In genomic region chr1:118988186-118989005, GRCh38 we compare ENCODE assay signal across 9 cellular contexts. TPM values are rescaled to one million over a fixed set of nuclear protein-coding genes. Genes with fewer than 3 reads are reported as not detected.
DNase-seq lines count a peak whose midpoint lies in the region; ATAC-seq, FAIRE-seq and TF ChIP-seq lines count a peak whose summit lies in the region.
"Had no signal": no experiment of that assay in that cellular context is flagged by ENCODE, and none has a peak within 500 bp of the region (broad histone marks: within the 10 kb centered on the region; RNA-seq: fewer than 3 reads in every experiment).

TSS of gene TBX15 (minus strand) at chr1:118988343. CDS start at chr1:118987795, 548 bp downstream.

- DNase-seq in H9 = peak; percentile 90
- no peak for DNase-seq in K562 (ENCODE audit: extremely low read depth in 1 of 4, low spot score in 3 of 4)
- DNase-seq in smooth muscle cell (lab: John Stamatoyannopoulos, UW; ENCODE audit: unreplicated experiment) = no peak
- no peak for DNase-seq in dermis blood vessel endothelial cell
- DNase-seq in AG08396 (ENCODE audit: low spot score) = no peak
- no peak for DNase-seq in NOMO-1 treated with dmso at 0.1 percent for 144 hours (lab: John Stamatoyannopoulos, UW; ENCODE audit: unreplicated experiment)
- DNase-seq: SW 1271 had no signal

- TF ChIP-seq CTCF in H9 (conservative IDR thresholded peaks at IDR 0.05) (no peak), K562 (IDR thresholded peaks at IDR 0.05 in 2 of 3, conservative IDR thresholded peaks at IDR 0.05 in 1 of 3; ENCODE audit: insufficient read depth in 2 of 3, low read depth in 1 of 3, low read length in 3 of 3) (no peak), smooth muscle cell (IDR thresholded peaks at IDR 0.05; ENCODE audit: borderline replicate concordance, insufficient read depth, poor library complexity, severe bottlenecking) (no peak)

- peaks cover 2 to 13% of the 10 kb centered on the region in 2 experiments for H3K9me3 Mint-ChIP-seq in H9

- no peak for FAIRE-seq in K562 (lab: Jason Lieb, UNC)

- peak within 1 kb of the TSS; percentile 67 for H3K4me2 ChIP-seq in H9 (ENCODE audit: insufficient read depth, insufficient read length, low read length)
- H3K4me2 ChIP-seq in K562 (ENCODE audit: insufficient read depth, low read length) = peak within 1 kb of the TSS; percentile 45
- peak within 1 kb of the TSS; percentile 83 for H3K4me2 ChIP-seq in smooth muscle cell

- no peak within 1 kb of the TSS for H3K23ac ChIP-seq in H9 (ENCODE audit: insufficient read length, low read depth, low read length)

- no peak within 1 kb of the TSS for H4K8ac ChIP-seq in H9 (replicated peaks; ENCODE audit: insufficient read length, low read depth, low read length)

- H3K4me3 ChIP-seq in K562 = peak within 1 kb of the TSS; percentile 29
- peak within 1 kb of the TSS; percentile 59 for H3K4me3 ChIP-seq in iPS-20b (ENCODE audit: low read length)
- peak within 1 kb of the TSS; percentile 55 for H3K4me3 ChIP-seq in smooth muscle cell

- no peaks in the 10 kb centered on the region for H3K9me1 ChIP-seq in K562 (ENCODE audit: control insufficient read depth, insufficient read depth, low read length)

- H3K4me1 ChIP-seq in H9 (ENCODE audit: insufficient read depth, low read length) = peaks cover 6% of the 10 kb centered on the region
- H3K4me1 ChIP-seq in K562 (replicated peaks in 1 of 2; ENCODE audit: control insufficient read depth in 2 of 2, insufficient read depth in 2 of 2, low read length in 2 of 2) = peaks cover 0 to 27% of the 10 kb centered on the region in 2 experiments; a peak in 3 of 5 replicates
- H3K4me1 ChIP-seq in iPS-20b (ENCODE audit: insufficient read depth, low read length) = peaks cover 30% of the 10 kb centered on the region
- H3K4me1 ChIP-seq in smooth muscle cell (ENCODE audit: low read depth) = peaks cover 6% of the 10 kb centered on the region

- no peak within 1 kb of the TSS for H3K4ac ChIP-seq in H9 (ENCODE audit: low read depth, low read length)

- H3K27ac ChIP-seq in H9 (ENCODE audit: insufficient read length, low read depth, low read length) (no peak within 1 kb of the TSS), K562 (ENCODE audit: extremely low read depth, low read depth, low read length) (peak within 1 kb of the TSS; percentile 42; the same call in 1 of the 3 replicates), iPS-20b (ENCODE audit: low read length) (no peak within 1 kb of the TSS), smooth muscle cell (ENCODE audit: low read depth) (peak within 1 kb of the TSS; percentile 17)

- H2BK15ac ChIP-seq in H9 (ENCODE audit: low read depth, low read length) = no peak within 1 kb of the TSS

- H3T11ph ChIP-seq in H9 (ENCODE audit: low read length) = no peak within 1 kb of the TSS

- H3K9me3 ChIP-seq in H9 (ENCODE audit: control insufficient read depth, low read depth, low read length) (no peaks in the 10 kb centered on the region), K562 (replicated peaks; ENCODE audit: control insufficient read depth, insufficient read depth, low read depth, low read length) (no peaks in the 10 kb centered on the region), iPS-20b (ENCODE audit: insufficient read depth, low read depth, low read length) (no peaks in the 10 kb centered on the region; the same call in 1 of the 2 replicates), smooth muscle cell (replicated peaks; ENCODE audit: low read depth) (no peaks in the 10 kb centered on the region)

- WGBS in H9 (ENCODE audit: extremely low coverage, insufficient read length, low lambda C conversion rate) = no CpG with 5 or more reads among the region's 31 CpGs
- WGBS in K562 (ENCODE audit: insufficient coverage, low coverage, missing lambda C conversion rate) = 18% methylated on average over 26 of the region's 31 CpGs
- WGBS in smooth muscle cell (ENCODE audit: low lambda C conversion rate) = 7% methylated on average over 31 of the region's 31 CpGs

- H4K91ac ChIP-seq in H9 (ENCODE audit: insufficient read length, low read depth, low read length) = no peak within 1 kb of the TSS

- no peak within 1 kb of the TSS for H2BK5ac ChIP-seq in H9 (ENCODE audit: insufficient read length, low read length)

- TF ChIP-seq POLR2A in K562 (conservative IDR thresholded peaks at IDR 0.05) = no peak

- H2AK5ac ChIP-seq in H9 (ENCODE audit: insufficient read length, low read length) = no peak within 1 kb of the TSS

- H3K23me2 ChIP-seq in H9 (ENCODE audit: insufficient read length, low read depth, low read length, poor library complexity, severe bottlenecking) = peaks cover 16% of the 10 kb centered on the region

- intact Hi-C loops in K562 (cut with micrococcal nuclease) = loop anchor here (2.0 kb wide), 1 partner anchor 26 kb away; no protein-coding TSS in a partner anchor

- H3K4me1 Mint-ChIP-seq in H9 = peaks cover 56 to 79% of the 10 kb centered on the region in 2 experiments

- H3K18ac ChIP-seq in H9 (ENCODE audit: insufficient read length, low read depth, low read length) = no peak within 1 kb of the TSS

- H3K56ac ChIP-seq in H9 (ENCODE audit: insufficient read length, low read depth, low read length) = no peak within 1 kb of the TSS

- no peaks in the 10 kb centered on the region for H3K79me2 ChIP-seq in H9 (ENCODE audit: insufficient read depth, low read length)
- peaks cover 5% of the 10 kb centered on the region; the same call in 1 of the 3 replicates for H3K79me2 ChIP-seq in K562 (ENCODE audit: control insufficient read depth, insufficient read depth, low read length)
- peaks cover 8% of the 10 kb centered on the region for H3K79me2 ChIP-seq in smooth muscle cell (ENCODE audit: low read depth)

- no peak within 1 kb of the TSS for H2BK12ac ChIP-seq in H9 (ENCODE audit: insufficient read length, low read depth, low read length)

- peaks cover 100% of the 10 kb centered on the region for H3K27me3 Mint-ChIP-seq in H9 (ENCODE audit: low read depth)

- H3F3A ChIP-seq in smooth muscle cell (ENCODE audit: low read depth) = no peaks in the 10 kb centered on the region

- no peak within 1 kb of the TSS for H2BK120ac ChIP-seq in H9 (ENCODE audit: low read depth, low read length, poor library complexity, severe bottlenecking)

- H4K20me1 ChIP-seq in H9 (ENCODE audit: control insufficient read depth, insufficient read depth, insufficient read length) (no peaks in the 10 kb centered on the region), K562 (replicated peaks; ENCODE audit: control insufficient read depth, insufficient read depth, low read length) (no peaks in the 10 kb centered on the region), smooth muscle cell (ENCODE audit: low read depth) (no peaks in the 10 kb centered on the region)

- H3K36me3 ChIP-seq in K562 (ENCODE audit: control insufficient read depth, insufficient read depth, low read length) = no peaks in the 10 kb centered on the region
- H3K36me3 ChIP-seq in iPS-20b (ENCODE audit: insufficient read depth, low read depth, low read length) = no peaks in the 10 kb centered on the region
- H3K36me3 ChIP-seq in smooth muscle cell (ENCODE audit: low read depth) = no peaks in the 10 kb centered on the region

- POLR2A ChIA-PET in K562 (lab: Yijun Ruan, JAX) = interaction anchor here (0.6 kb wide), 1 partner anchor 913 kb away, joined by 3 read pairs; no protein-coding TSS in a partner anchor

- in situ Hi-C loops in K562 (cut with MboI) = no loop called here

- H3K27ac Mint-ChIP-seq in H9 = no peak within 1 kb of the TSS; a peak in 1 of 7 replicates

- H2AFZ ChIP-seq in H9 (ENCODE audit: low read length) (no peak within 1 kb of the TSS), K562 (ENCODE audit: low read depth, low read length) (peak within 1 kb of the TSS; percentile 47; the same call in 1 of the 2 replicates), smooth muscle cell (ENCODE audit: low read depth) (peak within 1 kb of the TSS; percentile 78)

- CTCF ChIA-PET in K562 (lab: Yijun Ruan, JAX; ENCODE audit: low intra/inter-chr PET ratio) = no interaction called here

- no peak for TF ChIP-seq EP300 in K562 (IDR thresholded peaks at IDR 0.05; ENCODE audit: low read length)

- peaks cover 0 to 3% (median 2%) of the 10 kb centered on the region in 3 experiments; a peak in 1 of 7 replicates for H3K36me3 Mint-ChIP-seq in H9 (ENCODE audit: insufficient read depth in 1 of 3, low read depth in 3 of 3)

- H2BK20ac ChIP-seq in H9 (ENCODE audit: low read depth, low read length, poor library complexity, severe bottlenecking) = no peak within 1 kb of the TSS

- no TSS peak for BruUV-seq in K562 (replicated peaks; lab: Mats Ljungman, UMichigan)

- H3K9ac ChIP-seq in H9 (ENCODE audit: extremely low read depth, insufficient read length, low read length) = no peak within 1 kb of the TSS
- H3K9ac ChIP-seq in K562 (ENCODE audit: insufficient read depth in 1 of 2, low read depth in 2 of 2, low read length in 2 of 2) = peak within 1 kb of the TSS; percentile 47 to 80
- H3K9ac ChIP-seq in iPS-20b (ENCODE audit: low read depth, low read length) = peak within 1 kb of the TSS; percentile 64; the same call in 1 of the 2 replicates
- H3K9ac ChIP-seq in smooth muscle cell (ENCODE audit: low read depth) = no peak within 1 kb of the TSS

- H3K4me3 Mint-ChIP-seq in H9 = peak within 1 kb of the TSS; percentile 46 to 85

- no peak for ATAC-seq in K562
- ATAC-seq in GM18868 (IDR thresholded peaks at IDR 0.05; ENCODE audit: unreplicated experiment) = no peak

- no peak within 1 kb of the TSS; the same call in 1 of the 2 replicates for H3K14ac ChIP-seq in H9 (ENCODE audit: insufficient read depth, low read length)

- H3K79me1 ChIP-seq in H9 (ENCODE audit: insufficient read depth, low read depth, low read length, poor library complexity, severe bottlenecking) = no peaks in the 10 kb centered on the region

- no peak within 1 kb of the TSS for H4K5ac ChIP-seq in H9 (ENCODE audit: insufficient read length, low read depth, low read length)

- TF ChIP-seq RAD21 in K562 (CRISPR knock-in tag; conservative IDR thresholded peaks at IDR 0.05 in 1 of 2, IDR thresholded peaks at IDR 0.05 in 1 of 2) = no peak

- H3K27me3 ChIP-seq in H9 (ENCODE audit: insufficient read depth, low read length) (peaks cover 90% of the 10 kb centered on the region), K562 (ENCODE audit: control insufficient read depth in 2 of 2, insufficient read depth in 2 of 2, low read length in 2 of 2) (peaks cover 66 to 98% of the 10 kb centered on the region in 2 experiments), iPS-20b (ENCODE audit: insufficient read depth, low read length) (peaks cover 100% of the 10 kb centered on the region), smooth muscle cell (ENCODE audit: low read depth) (peaks cover 100% of the 10 kb centered on the region)

RNA-seq across cellular contexts. Expression of gene TBX15, which starts in this region (rescaled TPM):
- total RNA-seq in H9 (2021) (0.07 TPM in 1 of 2 replicates, not detected in the other), K562 (2014; rRNA removed) (2.4 and 2.6 TPM in 2 replicates), K562 (2014; rRNA removed; fragmentation: Illumina TruSeq; extraction: Trizol) (1.9 and 2.1 TPM in 2 replicates), K562 (2015; rRNA removed; fragmentation: Illumina TruSeq; extraction: Trizol) (1.7 and 2.1 TPM in 2 replicates), K562 (2021) (2.6 and 2.7 TPM in 2 replicates), smooth muscle cell (3.5 and 7.4 TPM in 2 replicates), dermis blood vessel endothelial cell (not detected in 2 replicates)
- 0.28 and 0.95 TPM in 2 replicates for total RNA-seq in K562 (2011; cell fraction: chromatin; rRNA removed; ENCODE audit: low replicate concordance)
- total RNA-seq in K562 (2011; cell fraction: nucleolus; rRNA removed) = 0.33 and 0.66 TPM in 2 replicates
- total RNA-seq in K562 (2011; cell fraction: nucleoplasm; rRNA removed) = 0.31 and 0.73 TPM in 2 replicates
- polyA plus RNA-seq in K562 (2011; rRNA removed) (0.03 TPM in 1 of 2 replicates, not detected in the other), K562 (2014; fragmentation: Illumina TruSeq; extraction: Trizol) (2.4 and 3.0 TPM in 2 replicates), K562 (2014; fragmentation: Nextera tagmentation; extraction: Ambion mirVana) (1 to 10 TPM; 1.7 to 3.4 TPM), K562 (2014; rRNA removed) (2.1 and 2.3 TPM in 2 replicates), smooth muscle cell (2.1 and 2.7 TPM in 2 replicates)
- polyA plus RNA-seq in K562 (2011; cell fraction: cytosol; rRNA removed) = 0.03 TPM in 2 replicates
- 0.06 and 0.07 TPM in 2 replicates for polyA plus RNA-seq in K562 (2011; cell fraction: nucleus; rRNA removed)
- 2.2 and 10.1 TPM in 2 replicates for polyA plus RNA-seq in K562 (2012)
- 0.04 and 0.06 TPM in 2 replicates for polyA minus RNA-seq in K562 (2011; rRNA and poly(A)+ RNA removed)
- not detected in 2 replicates for polyA minus RNA-seq in K562 (2011; cell fraction: cytosol; rRNA and poly(A)+ RNA removed)
- not detected in 2 replicates for polyA minus RNA-seq in K562 (2011; cell fraction: nucleus; rRNA and poly(A)+ RNA removed)

Comparison
In these comparisons a context has a peak if more than half of its experiments do, and no peak if none do; other contexts are left out.
1. Peak in DNase-seq and H3K4me2 ChIP-seq in H9; RNA of the gene not detected or under 1 TPM.
2. H3K27ac ChIP-seq: peak in K562 (single experiment) and smooth muscle cell (single experiment); none in H9 (single experiment) and iPS-20b (single experiment).
3. H3K9ac ChIP-seq: peak in K562 (2 of 2) and iPS-20b (single experiment); none in H9 (single experiment) and smooth muscle cell (single experiment).
4. Peak in every context shown above with its lines, with median percentiles within 50 percentile points of each other: H3K4me2 ChIP-seq and H3K4me3 ChIP-seq.